Comparison of ENCODE assay signal across 21 cellular contexts in genomic region chr7:8228766-8229674, GRCh38. TPM values are rescaled to one million over a fixed set of nuclear protein-coding genes. Genes with fewer than 3 reads are reported as not detected.
DNase-seq lines count a peak whose midpoint lies in the region; ATAC-seq and TF ChIP-seq lines count a peak whose summit lies in the region.
"Had no signal": no experiment of that assay in that cellular context is flagged by ENCODE, and none has a peak within 500 bp of the region (broad histone marks: within the 10 kb centered on the region; RNA-seq: fewer than 3 reads in every experiment).

No MANE protein-coding gene starts in this region.

- TF ChIP-seq CTCF in left ventricle myocardium inferior (IDR thresholded peaks at IDR 0.05; ENCODE audit: borderline replicate concordance): no peak
- no peak for TF ChIP-seq CTCF in heart left ventricle (IDR thresholded peaks at IDR 0.05)
- no peak for TF ChIP-seq CTCF in Loucy (conservative IDR thresholded peaks at IDR 0.05; ENCODE audit: low read length)
- no peak for TF ChIP-seq CTCF in tibial artery (IDR thresholded peaks at IDR 0.05)

- no peak for TF ChIP-seq POLR2A in heart left ventricle (IDR thresholded peaks at IDR 0.05)

- H3K27ac ChIP-seq in left ventricle myocardium inferior (replicated peaks): peak overlapping the region; percentile 24
- H3K27ac ChIP-seq in heart left ventricle: no peak overlapping the region
- no peak overlapping the region for H3K27ac ChIP-seq in tibial artery
- H3K27ac ChIP-seq: 22Rv1; BLaER1 treated with 17β-estradiol and CSF1 and Interleukin-3, amounts not matched to agents 10 nM and 100 nM; GM23248 had no signal

- ATAC-seq in heart left ventricle (no peak), SK-N-SH treated with all-trans-retinoic acid at 6 μM for 48 hours (peak; percentile 68)
- ATAC-seq: GM12878 had no signal

- DNase-seq in left ventricle myocardium inferior (no peak), heart left ventricle (no peak), tibial artery (no peak), SW480 (ENCODE audit: low spot score) (no peak), NCI-H2029 (lab: John Stamatoyannopoulos, UW) (no peak)
- DNase-seq: CD4-positive, alpha-beta T cell; CD8-positive, alpha-beta memory T cell; DMS 273 treated with DMSO at 0.1 percent for 48 hours; DMS79; EL; GDM1; GM23248; H7; HCEC 1CT had no signal

- H3K9me3 ChIP-seq in left ventricle myocardium inferior (replicated peaks) (no peaks in the 10 kb centered on the region), heart left ventricle (no peaks in the 10 kb centered on the region), Loucy (ENCODE audit: insufficient read depth, low read depth, low read length) (no peaks in the 10 kb centered on the region), tibial artery (no peaks in the 10 kb centered on the region)
- H3K9me3 ChIP-seq: BLaER1 treated with 17β-estradiol and CSF1 and Interleukin-3, amounts not matched to agents 10 nM and 100 nM had no signal

- peak overlapping the region; percentile 28 for H3K9ac ChIP-seq in Loucy (ENCODE audit: low read depth, low read length, poor library complexity, severe bottlenecking)
- H3K9ac ChIP-seq: BLaER1 treated with 17β-estradiol and CSF1 and Interleukin-3, amounts not matched to agents 10 nM and 100 nM; GM23248 had no signal

- H4K20me1 ChIP-seq in Loucy (ENCODE audit: insufficient read depth, low read length, poor library complexity, severe bottlenecking): no peaks in the 10 kb centered on the region
- H4K20me1 ChIP-seq: BLaER1 treated with 17β-estradiol and CSF1 and Interleukin-3, amounts not matched to agents 10 nM and 100 nM had no signal

- H3K4me1 ChIP-seq in left ventricle myocardium inferior (peaks cover 48% of the 10 kb centered on the region), heart left ventricle (peaks cover 0 to 26% (median 12%) of the 10 kb centered on the region in 12 donors), Loucy (ENCODE audit: insufficient read depth, low read length, poor library complexity, severe bottlenecking) (peaks cover 74% of the 10 kb centered on the region), tibial artery (no peaks in the 10 kb centered on the region)
- H3K4me1 ChIP-seq: BLaER1 treated with 17β-estradiol and CSF1 and Interleukin-3, amounts not matched to agents 10 nM and 100 nM had no signal

- H3K79me2 ChIP-seq in Loucy (ENCODE audit: insufficient read depth, low read length): no peaks in the 10 kb centered on the region

- intact Hi-C loops in left ventricle myocardium inferior (cut with micrococcal nuclease): no loop called here
- intact Hi-C loops in heart left ventricle (cut with DNase I): loop anchor here in 1 of 10 donors (10.0 kb wide), 1 partner anchor 634 kb away; no protein-coding TSS in a partner anchor
- intact Hi-C loops in tibial artery (cut with DNase I; ENCODE audit: low total_unique reads): no loop called here

- H3K36me3 ChIP-seq in left ventricle myocardium inferior: no peaks in the 10 kb centered on the region
- peaks cover 0 to 40% (median 0%) of the 10 kb centered on the region in 9 donors for H3K36me3 ChIP-seq in heart left ventricle
- no peaks in the 10 kb centered on the region for H3K36me3 ChIP-seq in Loucy (ENCODE audit: insufficient read depth, low read length)
- H3K36me3 ChIP-seq in tibial artery: no peaks in the 10 kb centered on the region

- 90 to 96% (median 93%) methylated on average over 6 of the region's 6 CpGs for WGBS in heart left ventricle, 4 donors

- no peaks in the 10 kb centered on the region for H3K9me2 ChIP-seq in Loucy (replicated peaks; ENCODE audit: low read depth, low read length)

- H3K4me2 ChIP-seq in Loucy (ENCODE audit: low read depth, low read length, poor library complexity, severe bottlenecking): peak overlapping the region; percentile 52
- H3K4me2 ChIP-seq: BLaER1 treated with 17β-estradiol and CSF1 and Interleukin-3, amounts not matched to agents 10 nM and 100 nM had no signal

- H2AFZ ChIP-seq in Loucy (ENCODE audit: low read length): no peak overlapping the region
- H2AFZ ChIP-seq: GM23248 had no signal

- no peak overlapping the region for H3K4me3 ChIP-seq in left ventricle myocardium inferior
- no peak overlapping the region for H3K4me3 ChIP-seq in heart left ventricle
- H3K4me3 ChIP-seq in Loucy (ENCODE audit: low read length, poor library complexity, severe bottlenecking): peak overlapping the region; percentile 8
- no peak overlapping the region for H3K4me3 ChIP-seq in tibial artery
- H3K4me3 ChIP-seq: BLaER1 treated with 17β-estradiol and CSF1 and Interleukin-3, amounts not matched to agents 10 nM and 100 nM; GM12878; GM23248 had no signal

- H3F3A ChIP-seq in Loucy (ENCODE audit: low read depth): peaks cover 6% of the 10 kb centered on the region; the same call in 1 of the 2 replicates

- H3K27me3 ChIP-seq in left ventricle myocardium inferior (ENCODE audit: low read depth): no peaks in the 10 kb centered on the region
- no peaks in the 10 kb centered on the region for H3K27me3 ChIP-seq in heart left ventricle
- no peaks in the 10 kb centered on the region for H3K27me3 ChIP-seq in Loucy (ENCODE audit: insufficient read depth, low read length, poor library complexity, severe bottlenecking)
- no peaks in the 10 kb centered on the region for H3K27me3 ChIP-seq in tibial artery
- H3K27me3 ChIP-seq: BLaER1 treated with 17β-estradiol and CSF1 and Interleukin-3, amounts not matched to agents 10 nM and 100 nM had no signal

TF ChIP-seq in SK-N-SH treated with all-trans-retinoic acid at 6 μM for 48 hours, 23 proteins besides CTCF, POLR2A, EP300 and RAD21 (continues in another document):
- TF ChIP-seq ARNTL (CRISPR knock-in tag; IDR thresholded peaks at IDR 0.05; ENCODE audit: borderline replicate concordance, low read depth) (peak; percentile 55; the same call in 1 of the 2 replicates), BACH2 (CRISPR knock-in tag; IDR thresholded peaks at IDR 0.05; ENCODE audit: borderline replicate concordance) (no peak), CSRNP3 (CRISPR knock-in tag; IDR thresholded peaks at IDR 0.05) (peak; percentile 97), ZFP3 (CRISPR knock-in tag; IDR thresholded peaks at IDR 0.05) (peak; percentile 79), OSR1 (CRISPR knock-in tag; IDR thresholded peaks at IDR 0.05) (no peak), PATZ1 (CRISPR knock-in tag; IDR thresholded peaks at IDR 0.05; ENCODE audit: borderline replicate concordance) (peak; percentile 97), POU6F1 (CRISPR knock-in tag; IDR thresholded peaks at IDR 0.05; ENCODE audit: borderline replicate concordance, low read depth) (peak; percentile 97; the same call in 1 of the 2 replicates), CSDC2 (CRISPR knock-in tag; IDR thresholded peaks at IDR 0.05) (peak; percentile 81; the same call in 1 of the 2 replicates), ZNF70 (CRISPR knock-in tag; IDR thresholded peaks at IDR 0.05) (peak; percentile 61; the same call in 1 of the 2 replicates), ZFP30 (CRISPR knock-in tag; IDR thresholded peaks at IDR 0.05) (no peak)

RNA-seq across cellular contexts. Expression of gene ICA1, which starts 32.9 kb away (rescaled TPM):
- total RNA-seq in left ventricle myocardium inferior (54.9 TPM), heart left ventricle (10 to 100 TPM; 37.5 to 74.4 (median 58.7) TPM)
- polyA plus RNA-seq in heart left ventricle: 10 to 100 TPM; 23.8 to 28.8 TPM
- total RNA-seq: B cell, GM23248 had no signal
- polyA plus RNA-seq: AG04450, GM23248 had no signal
